In the genomic region with DNA sequence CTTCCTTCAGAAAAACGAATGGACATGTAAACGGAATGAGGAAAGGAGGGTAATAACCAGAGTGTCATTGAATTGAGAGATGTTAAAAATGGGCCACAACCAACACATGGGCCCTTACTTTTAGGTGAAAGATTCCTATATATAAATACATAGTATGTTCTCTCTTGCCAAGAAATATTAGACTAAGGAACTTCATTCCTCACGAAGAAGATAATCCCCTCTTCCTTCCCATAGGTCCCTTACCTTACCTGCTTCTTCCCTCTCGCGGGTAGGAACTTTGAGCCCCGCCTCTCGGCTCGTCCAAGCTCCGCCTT, we compare ENCODE assay signal across 1 cellular context.
A peak's percentile ranks its signal among the peaks of the same experiment; 100 is the strongest.
TF ChIP-seq lines count a peak whose summit lies in the region.

No MANE protein-coding gene starts in this region.

TF ChIP-seq in HepG2, 621 proteins besides CTCF, POLR2A, EP300 and RAD21 (continued from another document):
- TF ChIP-seq HNRNPK (IDR thresholded peaks at IDR 0.05; ENCODE audit: low read depth, low read length, poor library complexity, severe bottlenecking) (peak; percentile 3), ARID2 (CRISPR knock-in tag; IDR thresholded peaks at IDR 0.05; ENCODE audit: borderline replicate concordance) (0 out of 2 replicates have a peak, but pooled peaks have one; percentile 39), ZNF747 (CRISPR knock-in tag; IDR thresholded peaks at IDR 0.05; ENCODE audit: borderline replicate concordance) (no peak), SNAPC2 (CRISPR knock-in tag; IDR thresholded peaks at IDR 0.05) (0 out of 2 replicates have a peak, but pooled peaks have one; percentile 49), U2AF1 (optimal IDR thresholded peaks at IDR 0.05; ENCODE audit: low read depth, low read length) (peak; percentile 61), NAIF1 (CRISPR knock-in tag; IDR thresholded peaks at IDR 0.05; ENCODE audit: borderline replicate concordance) (0 out of 2 replicates have a peak, but pooled peaks have one; percentile 3)
TF ChIP-seq in HepG2: peak in this region for 6.
